In genomic region chr7:151076863-151077704, GRCh38 we compare ENCODE assay signal across 1 cellular context.
TF ChIP-seq lines count a peak whose summit lies in the region.

No MANE protein-coding gene starts in this region.

TF ChIP-seq in HCT116, 20 proteins besides CTCF, POLR2A, EP300 and RAD21:
- TF ChIP-seq ZFX (IDR thresholded peaks at IDR 0.05) (peak; percentile 39; the same call in 1 of the 2 replicates), JUND (IDR thresholded peaks at IDR 0.05) (no peak), POLR2AphosphoS5 (IDR thresholded peaks at IDR 0.05; ENCODE audit: low read depth, low read length) (peak; percentile 45; the same call in 1 of the 2 replicates), EZH2phosphoT487 (IDR thresholded peaks at IDR 0.05; ENCODE audit: borderline replicate concordance) (no peak), CBX3 (IDR thresholded peaks at IDR 0.05; ENCODE audit: low read depth) (no peak), ELF1 (IDR thresholded peaks at IDR 0.05; ENCODE audit: borderline replicate concordance, low read depth) (no peak)
TF ChIP-seq in HCT116: peak in this region for 2.
